ENCODE assay signal across 33 cellular contexts in genomic region chr2:103338819-103339218, GRCh38.
"Had no signal": no experiment of that assay in that cellular context is flagged by ENCODE, and none has a peak within 500 bp of the region (broad histone marks: within the 10 kb centered on the region; RNA-seq: fewer than 3 reads in every experiment).

No MANE protein-coding gene starts in this region.

- H3K27ac ChIP-seq: adrenal gland, ascending aorta, body of pancreas, brain microvascular endothelial cell, breast epithelium, cardiac muscle cell had no signal

- H3K4me1 ChIP-seq: adrenal gland, ascending aorta, body of pancreas, breast epithelium had no signal

- H3K27me3 ChIP-seq: adrenal gland, ascending aorta, body of pancreas, brain microvascular endothelial cell, breast epithelium, cardiac muscle cell had no signal

- H3K36me3 ChIP-seq: adrenal gland, ascending aorta, brain microvascular endothelial cell, breast epithelium, cardiac muscle cell had no signal

- H3K9me3 ChIP-seq: adrenal gland, body of pancreas had no signal

- DNase-seq: activated effector memory CD4-positive, alpha-beta T cell treated with anti-CD3 and anti-CD28 coated beads, Interleukin-2, amount 50 U/mL, for 16 hours; activated effector memory CD4-positive, alpha-beta T cell treated with Interleukin-2 at 50 U/mL for 16 hours; activated gamma-delta T cell; activated gamma-delta T cell treated with Interleukin-2 at 50 U/mL for 16 hours; activated naive CD4-positive, alpha-beta T cell; activated naive CD4-positive, alpha-beta T cell treated with anti-CD3 and anti-CD28 coated beads for 36 hours; activated naive CD4-positive, alpha-beta T cell treated with anti-CD3 and anti-CD28 coated beads, Interleukin-2, amount 10 ng/mL, durations not matched to agents 7 days and 5 days; activated naive CD4-positive, alpha-beta T cell treated with anti-CD3 and anti-CD28 coated beads, Interleukin-2, amount 50 U/mL, for 16 hours; activated naive CD4-positive, alpha-beta T cell treated with Interleukin-2 at 50 U/mL for 16 hours; activated naive CD8-positive, alpha-beta T cell treated with anti-CD3 and anti-CD28 coated beads for 36 hours; activated naive CD8-positive, alpha-beta T cell treated with anti-CD3 and anti-CD28 coated beads, Interleukin-2, amount 10 ng/mL, durations not matched to agents 7 days and 5 days; activated naive CD8-positive, alpha-beta T cell treated with anti-CD3 and anti-CD28 coated beads, Interleukin-2, amount 50 U/mL, for 24 hours; activated T-cell treated with anti-CD3 and anti-CD28 coated beads, Interleukin-2, amount 50 U/mL, for 4 hours; activated T-cell treated with anti-CD3 and anti-CD28 coated beads, Interleukin-2, amount 50 U/mL, for 48 hours; activated T-cell treated with anti-CD3 and anti-CD28 coated beads, Interleukin-2, amount 50 U/mL, for 72 hours; adrenal gland; amniotic stem cell; amygdala; anterior cingulate cortex; aorta; body of pancreas; brain microvascular endothelial cell; caudate nucleus; central memory CD4-positive, alpha-beta T cell; cerebellar nuclear complex had no signal

- H3K4me3 ChIP-seq: adrenal gland, ascending aorta, body of pancreas, breast epithelium, cardiac muscle cell had no signal

- FAIRE-seq: astrocyte, bronchial epithelial cell, colon had no signal

- ATAC-seq: activated naive CD4-positive, alpha-beta T cell treated with anti-CD3 and anti-CD28 coated beads, Interleukin-2, amount 50 U/mL, for 72 hours; activated naive CD8-positive, alpha-beta T cell treated with anti-CD3 and anti-CD28 coated beads, Interleukin-2, amount 50 U/mL, for 24 hours; activated T-cell treated with anti-CD3 and anti-CD28 coated beads, Interleukin-2, amount 50 U/mL, for 4 hours; activated T-cell treated with anti-CD3 and anti-CD28 coated beads, Interleukin-2, amount 50 U/mL, for 72 hours; activated T-helper 17 cell treated with anti-CD3 and anti-CD28 coated beads, Interleukin-2, amount 50 U/mL, for 72 hours; body of pancreas had no signal
